ENCODE assay signal across 25 cellular contexts in the genomic region with DNA sequence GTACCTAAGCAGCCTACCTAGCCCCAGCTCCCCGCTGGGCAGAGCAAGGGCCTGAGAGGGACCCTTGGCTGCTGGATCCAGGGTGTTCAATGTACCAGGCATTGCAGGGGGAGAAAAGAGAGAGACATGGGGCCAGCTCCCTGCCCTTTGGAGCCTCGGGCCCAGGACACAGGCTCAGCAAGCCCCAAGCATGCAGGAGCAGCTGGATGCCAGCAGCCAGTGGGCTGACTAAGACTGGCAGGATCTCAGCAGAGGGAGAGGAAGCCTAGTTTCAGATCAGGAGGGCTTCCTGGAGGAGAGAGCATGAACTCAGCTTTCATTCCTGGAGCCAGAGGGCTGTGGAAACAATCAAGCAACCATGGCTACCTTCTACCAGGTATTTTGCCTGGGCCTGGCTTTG.
"Had no signal": no experiment of that assay in that cellular context is flagged by ENCODE, and none has a peak within 500 bp of the region (broad histone marks: within the 10 kb centered on the region; RNA-seq: fewer than 3 reads in every experiment).

No MANE protein-coding gene starts in this region.

- FAIRE-seq: astrocyte, islet of Langerhans, pancreas, urothelium cell line had no signal

- H3K4me3 ChIP-seq: coronary artery, dorsolateral prefrontal cortex, left ventricle myocardium inferior, lung, mucosa of descending colon, pancreas, psoas muscle, spleen, tibial nerve had no signal

- H3K4me1 ChIP-seq: psoas muscle had no signal

- H3K27me3 ChIP-seq: pancreas had no signal

- H3K9me3 ChIP-seq: mucosa of descending colon, pancreas, spleen had no signal

- H3K27ac ChIP-seq: brain microvascular endothelial cell, coronary artery, dorsolateral prefrontal cortex, left ventricle myocardium inferior, pancreas, psoas muscle, spleen, tibial nerve had no signal

- H3K36me3 ChIP-seq: brain microvascular endothelial cell, left ventricle myocardium inferior, pancreas, spleen, tibial nerve had no signal

- DNase-seq: activated CD4-positive, alpha-beta T cell treated with anti-CD3 and anti-CD28 coated beads for 48 hours; activated CD4-positive, alpha-beta T cell treated with anti-CD3 and anti-CD28 coated beads, Interleukin-2, amount 50 U/mL, for 48 hours; activated CD8-positive, alpha-beta memory T cell treated with anti-CD3 and anti-CD28 coated beads for 24 hours; activated gamma-delta T cell treated with Interleukin-2 at 50 U/mL for 16 hours; activated naive CD4-positive, alpha-beta T cell treated with anti-CD3 and anti-CD28 coated beads, Interleukin-2, amount 50 U/mL, for 16 hours; amniotic stem cell; brain microvascular endothelial cell; effector memory CD8-positive, alpha-beta T cell; foreskin fibroblast; left ventricle myocardium inferior; mesendoderm; mucosa of descending colon; pancreas; psoas muscle; spleen; T-cell had no signal

- ATAC-seq: effector memory CD8-positive, alpha-beta T cell; esophagus mucosa; mucosa of descending colon; natural killer cell treated with Interleukin-12 subunit alpha and Interleukin-12 subunit beta and Interleukin-15 and Interleukin-18, amount 100 ng/mL, for 72 hours; pancreas; psoas muscle; T-cell had no signal
